30 cellular contexts compared by ENCODE assay signal in the genomic region with DNA sequence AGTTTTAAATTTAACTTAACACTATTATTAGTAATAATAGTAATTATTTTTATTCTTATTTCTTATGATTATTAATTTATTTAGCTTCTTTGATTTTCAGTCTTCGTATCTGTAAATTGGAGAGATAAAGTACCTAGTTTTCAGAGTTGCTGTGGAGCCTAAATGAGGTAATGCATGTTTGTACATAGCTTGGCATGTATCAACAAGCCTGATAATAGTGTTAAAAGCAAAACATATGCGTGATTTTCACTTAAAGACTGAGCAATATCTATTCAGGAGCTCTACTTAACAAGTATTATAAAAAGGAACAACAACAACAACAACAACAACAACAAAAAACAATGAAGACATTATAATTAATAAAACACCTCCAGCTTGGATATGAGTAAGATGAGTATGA. TPM values are rescaled to one million over a fixed set of nuclear protein-coding genes. Genes with fewer than 3 reads are reported as not detected.
"Had no signal": no experiment of that assay in that cellular context is flagged by ENCODE, and none has a peak within 500 bp of the region (broad histone marks: within the 10 kb centered on the region; RNA-seq: fewer than 3 reads in every experiment).

No MANE protein-coding gene starts in this region.

- H3K27me3 ChIP-seq: SJCRH30 had no signal

- H3K36me3 ChIP-seq: SJCRH30 had no signal

- DNase-seq: Karpas-422, MM.1S, MV-4-11, NCI-H1092, NCI-H1105, NCI-H1417 treated with DMSO at 0.1 percent for 48 hours, NCI-H1436 treated with DMSO at 0.1 percent for 48 hours, NCI-H1694 treated with DMSO at 0.1 percent for 48 hours, NCI-H187 treated with DMSO at 0.1 percent for 48 hours, NCI-H2029, NCI-H2081, NCI-H2171 treated with DMSO at 0.1 percent for 48 hours, NCI-H2227 treated with DMSO at 0.1 percent for 48 hours, NCI-H345, NCI-H446, NCI-H510A treated with DMSO at 0.1 percent for 48 hours, NCI-H524 treated with DMSO at 0.1 percent for 48 hours, NCI-H526 treated with DMSO at 0.1 percent for 48 hours, NCI-H774, PC-9, SHP77, SIG-M5, SJCRH30 had no signal

- H2AFZ ChIP-seq: PC-9 had no signal

- H3K4me2 ChIP-seq: KMS-11, PC-9 had no signal

- H3K4me1 ChIP-seq: SJCRH30 had no signal

- H3K9me3 ChIP-seq: SJCRH30 had no signal

- H3K9ac ChIP-seq: KMS-11 had no signal

- H3K27ac ChIP-seq: KMS-11, PC-9, RWPE1, SJCRH30, SK-N-MC had no signal

- H3K4me3 ChIP-seq: PC-9, SJCRH30, SK-N-MC had no signal

RNA-seq across cellular contexts. Expression of a gene that starts 12.4 kb away (rescaled TPM):
- total RNA-seq: LHCN-M2, MCF 10A, OCI-LY7, PC-9, RPMI7951 had no signal
